ENCODE assay signal across 13 cellular contexts in the genomic region with DNA sequence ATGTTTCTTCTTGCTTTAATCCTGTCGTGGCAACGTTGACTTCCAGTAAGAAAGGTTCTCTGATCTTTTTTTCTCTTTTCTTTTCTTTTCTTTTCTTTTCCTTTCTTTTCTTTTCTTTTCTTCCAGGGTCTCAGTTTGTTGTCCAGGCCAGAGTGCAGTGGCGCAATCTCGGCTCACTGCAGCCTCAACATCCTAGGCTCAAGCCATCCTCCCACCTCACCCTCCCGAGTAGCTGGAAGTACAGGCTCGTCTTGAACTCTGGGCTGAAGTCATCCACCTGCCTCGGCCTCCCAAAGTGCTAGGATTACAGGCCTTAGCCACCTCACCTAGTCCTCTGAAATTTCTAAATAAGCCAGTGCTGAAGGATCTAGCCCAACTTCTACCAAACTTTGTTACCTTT.
DNase-seq lines count a peak whose midpoint lies in the region; ATAC-seq and TF ChIP-seq lines count a peak whose summit lies in the region.
"Had no signal": no experiment of that assay in that cellular context is flagged by ENCODE, and none has a peak within 500 bp of the region (broad histone marks: within the 10 kb centered on the region; RNA-seq: fewer than 3 reads in every experiment).

No MANE protein-coding gene starts in this region.

- H3K79me2 ChIP-seq in OCI-LY1 (ENCODE audit: insufficient read depth, low read length) = no peaks in the 10 kb centered on the region

- peak overlapping the region; percentile 80 for H3K4me3 ChIP-seq in GM12875 (ENCODE audit: low read depth, low read length)
- peak overlapping the region; percentile 75 for H3K4me3 ChIP-seq in OCI-LY1 (ENCODE audit: low read depth, low read length, poor library complexity, severe bottlenecking)
- H3K4me3 ChIP-seq in neuron (ENCODE audit: low read length) = peak overlapping the region; percentile 87

- no peaks in the 10 kb centered on the region for H4K20me1 ChIP-seq in OCI-LY1 (ENCODE audit: insufficient read depth, low read length)

- H3F3A ChIP-seq in OCI-LY1 (ENCODE audit: insufficient read depth, low read length) = no peaks in the 10 kb centered on the region

- DNase-seq in epithelial cell of prostate (ENCODE audit: low read depth, low spot score) (no peak), KG1 (lab: John Stamatoyannopoulos, UW) (no peak)
- DNase-seq: activated CD4-positive, alpha-beta T cell treated with anti-CD3 and anti-CD28 coated beads for 48 hours; activated gamma-delta T cell treated with Interleukin-2 at 50 U/mL for 16 hours; naive B cell; NCI-H2107; T-cell had no signal

- no peak overlapping the region for H2AFZ ChIP-seq in OCI-LY1 (ENCODE audit: low read length)
- no peak overlapping the region for H2AFZ ChIP-seq in neuron (ENCODE audit: low read depth, low read length)

- H3K4me1 ChIP-seq in OCI-LY1 (ENCODE audit: insufficient read depth, low read length, severe bottlenecking) = peaks cover 56% of the 10 kb centered on the region
- H3K4me1 ChIP-seq in neuron (ENCODE audit: insufficient read depth, low read length) = peaks cover 10% of the 10 kb centered on the region

- ATAC-seq in HG03139 (IDR thresholded peaks at IDR 0.05; ENCODE audit: unreplicated experiment) (no peak), GM21515 (IDR thresholded peaks at IDR 0.05; ENCODE audit: unreplicated experiment) (no peak), GM21529 (IDR thresholded peaks at IDR 0.05; ENCODE audit: unreplicated experiment) (no peak)
- ATAC-seq: T-cell had no signal

- H3K27me3 ChIP-seq in OCI-LY1 (ENCODE audit: insufficient read depth, low read length) (no peaks in the 10 kb centered on the region), neuron (ENCODE audit: insufficient read depth, low read length) (no peaks in the 10 kb centered on the region)

- H3K9me3 ChIP-seq in OCI-LY1 (ENCODE audit: low read length) = no peaks in the 10 kb centered on the region
- no peaks in the 10 kb centered on the region for H3K9me3 ChIP-seq in neuron (ENCODE audit: low read length)

- H3K4me2 ChIP-seq in OCI-LY1 (ENCODE audit: low read length) = peak overlapping the region; percentile 87

- TF ChIP-seq CTCF in GM12875 (IDR thresholded peaks at IDR 0.05; ENCODE audit: borderline replicate concordance, insufficient read depth, low read depth, low read length) (no peak), OCI-LY1 (IDR thresholded peaks at IDR 0.05; ENCODE audit: low read length) (no peak)

- H3K9me2 ChIP-seq in OCI-LY1 (ENCODE audit: low read depth, low read length) = no peaks in the 10 kb centered on the region

- H3K36me3 ChIP-seq in OCI-LY1 (ENCODE audit: insufficient read depth, low read length) (no peaks in the 10 kb centered on the region), neuron (ENCODE audit: insufficient read depth, low read length) (no peaks in the 10 kb centered on the region)

- H3K9ac ChIP-seq in OCI-LY1 (ENCODE audit: low read length) = peak overlapping the region; percentile 78

- H3K27ac ChIP-seq in OCI-LY1 (ENCODE audit: low read depth, low read length, poor library complexity, severe bottlenecking) (peak overlapping the region; percentile 42), epithelial cell of prostate (peak overlapping the region; percentile 87)
